Comparison of ENCODE assay signal across 8 cellular contexts in genomic region chr17:57442914-57443571, GRCh38.
A peak's percentile ranks its signal among the peaks of the same experiment; 100 is the strongest.
DNase-seq lines count a peak whose midpoint lies in the region; ATAC-seq and TF ChIP-seq lines count a peak whose summit lies in the region.

No MANE protein-coding gene starts in this region.

- no peaks in the 10 kb centered on the region for H3K9me3 Mint-ChIP-seq in CD4-positive, alpha-beta memory T cell

- 12 to 26% (median 20%) methylated on average over 11 to 16 of the region's 16 CpGs for WGBS in spleen, 5 donors
- 54% methylated on average over 4 of the region's 16 CpGs; no CpG with 5 or more reads in 1 of the 2 donors for WGBS in esophagus squamous epithelium, 2 donors

- no peaks in the 10 kb centered on the region for H3K27me3 ChIP-seq in CD4-positive, alpha-beta memory T cell (ENCODE audit: insufficient read depth, low read length)
- H3K27me3 ChIP-seq in spleen (replicated peaks in 1 of 7) (no peaks in the 10 kb centered on the region), esophagus squamous epithelium (peaks cover 0 to 7% (median 0%) of the 10 kb centered on the region in 4 donors)

- H3K4me1 Mint-ChIP-seq in CD4-positive, alpha-beta memory T cell = peaks cover 50 to 72% (median 58%) of the 10 kb centered on the region in 4 donors

- H3K9me3 ChIP-seq in CD4-positive, alpha-beta memory T cell (ENCODE audit: control insufficient read depth in 1 of 2, low read length in 2 of 2) = no peaks in the 10 kb centered on the region
- H3K9me3 ChIP-seq in spleen (no peaks in the 10 kb centered on the region), esophagus squamous epithelium (no peaks in the 10 kb centered on the region)

- peak overlapping the region; percentile 49 to 91 (median 85) for H3K27ac Mint-ChIP-seq in CD4-positive, alpha-beta memory T cell

- intact Hi-C loops in CD4-positive, alpha-beta memory T cell (cut with micrococcal nuclease) = loop anchor here (5.0 kb wide), 2 partner anchors 186 to 201 kb away; partner anchors contain the start of gene MSI2
- intact Hi-C loops in spleen (cut with DNase I; ENCODE audit: low total_unique reads) = no loop called here
- intact Hi-C loops in esophagus squamous epithelium (cut with DNase I) = no loop called here

- H3K27ac ChIP-seq in CD4-positive, alpha-beta memory T cell (ENCODE audit: low read depth, low read length) = peak overlapping the region; percentile 46
- peak overlapping the region in 6 of 8 donors; percentile 22 to 73 (median 66) for H3K27ac ChIP-seq in spleen
- H3K27ac ChIP-seq in esophagus squamous epithelium = peak overlapping the region in 2 of 4 donors; percentile 27 to 28

- no peak for ATAC-seq in HG03159 (IDR thresholded peaks at IDR 0.05; ENCODE audit: unreplicated experiment)

- no peaks in the 10 kb centered on the region for H3K36me3 ChIP-seq in CD4-positive, alpha-beta memory T cell (ENCODE audit: insufficient read depth, low read length)
- no peaks in the 10 kb centered on the region for H3K36me3 ChIP-seq in spleen
- no peaks in the 10 kb centered on the region for H3K36me3 ChIP-seq in esophagus squamous epithelium

- no peak for TF ChIP-seq POLR2A in spleen (IDR thresholded peaks at IDR 0.05)
- TF ChIP-seq POLR2A in esophagus squamous epithelium (IDR thresholded peaks at IDR 0.05) = peak in 1 of 4 donors; percentile 34

- POLR2A ChIA-PET in CD4-positive, alpha-beta memory T cell (lab: Charles Lee; ENCODE audit: partially characterized antibody) = interaction anchor here (0.8 kb wide), 1 partner anchor 13 kb away, joined by 3 read pairs; no protein-coding TSS in a partner anchor

- CTCF ChIA-PET in CD4-positive, alpha-beta memory T cell (lab: Charles Lee; ENCODE audit: partially characterized antibody) = interaction anchor here (1.2 to 4.4 kb wide), 2 partner anchors 9 to 200 kb away, joined by 3 to 40 read pairs; no protein-coding TSS in a partner anchor

- peak; percentile 17 to 64 (median 41) for DNase-seq in CD4-positive, alpha-beta memory T cell
- DNase-seq in MV-4-11 (lab: John Stamatoyannopoulos, UW) (peak; percentile 56), foreskin melanocyte (peak; percentile 60), spleen (peak; percentile 89), esophagus squamous epithelium (lab: John Stamatoyannopoulos, UW) (no peak), NCI-H526 (lab: John Stamatoyannopoulos, UW) (no peak)
- peak; percentile 67 for DNase-seq in activated CD8-positive, alpha-beta memory T cell treated with anti-CD3 and anti-CD28 coated beads, Interleukin-2, amount 50 U/mL, for 4 hours

- TF ChIP-seq CTCF in spleen (IDR thresholded peaks at IDR 0.05 in 8 of 11, conservative IDR thresholded peaks at IDR 0.05 in 3 of 11) = no peak
- no peak for TF ChIP-seq CTCF in esophagus squamous epithelium (IDR thresholded peaks at IDR 0.05)

- no peaks in the 10 kb centered on the region for H3K27me3 Mint-ChIP-seq in CD4-positive, alpha-beta memory T cell

- no peak overlapping the region for H3K4me3 ChIP-seq in CD4-positive, alpha-beta memory T cell (ENCODE audit: low read length in 2 of 2)
- H3K4me3 ChIP-seq in spleen = no peak overlapping the region
- no peak overlapping the region for H3K4me3 ChIP-seq in esophagus squamous epithelium

- H3K4me3 Mint-ChIP-seq in CD4-positive, alpha-beta memory T cell = peak overlapping the region in 6 of 8 donors; percentile 8 to 72 (median 58)

- peaks cover 55% of the 10 kb centered on the region for H3K4me1 ChIP-seq in CD4-positive, alpha-beta memory T cell (ENCODE audit: insufficient read depth, low read length)
- peaks cover 45 to 100% (median 75%) of the 10 kb centered on the region in 6 donors for H3K4me1 ChIP-seq in spleen
- H3K4me1 ChIP-seq in esophagus squamous epithelium = peaks cover 14 to 38% (median 27%) of the 10 kb centered on the region in 3 donors

- peaks cover 2 to 5% of the 10 kb centered on the region in 2 donors for H3K36me3 Mint-ChIP-seq in CD4-positive, alpha-beta memory T cell

Comparison
In these comparisons a context has a peak if more than half of its experiments do, and no peak if none do; other contexts are left out.
1. DNase-seq: peak in CD4-positive, alpha-beta memory T cell (5 of 5), MV-4-11 (single experiment), activated CD8-positive, alpha-beta memory T cell treated with anti-CD3 and anti-CD28 coated beads, Interleukin-2, amount 50 U/mL, for 4 hours (single experiment), foreskin melanocyte (single experiment) and spleen (single experiment); none in esophagus squamous epithelium (single experiment) and NCI-H526 (0 of 2).